In genomic region chr13:21673592-21674270, GRCh38 we compare ENCODE assay signal across 8 cellular contexts. TPM values are rescaled to one million over a fixed set of nuclear protein-coding genes. Genes with fewer than 3 reads are reported as not detected.
DNase-seq lines count a peak whose midpoint lies in the region; ATAC-seq, FAIRE-seq and TF ChIP-seq lines count a peak whose summit lies in the region.

No MANE protein-coding gene starts in this region.

- POLR2A ChIA-PET in AG04450 (lab: Yijun Ruan, JAX) (no interaction called here), RWPE1 (lab: Yijun Ruan, JAX; ENCODE audit: low non-redundant PET) (no interaction called here)

- TF ChIP-seq POLR2A in GM12892 (IDR thresholded peaks at IDR 0.05; ENCODE audit: low read depth, low read length) = no peak

- DNase-seq in AG04450 (ENCODE audit: low read depth, low spot score) (no peak), GM12892 (ENCODE audit: insufficient read length) (peak; percentile 65), RWPE1 (ENCODE audit: low spot score) (peak; percentile 45), astrocyte of the spinal cord (ENCODE audit: low read depth, low spot score) (no peak), iPS-NIHi11 (ENCODE audit: low spot score) (peak; percentile 84), NCI-H2107 (lab: John Stamatoyannopoulos, UW) (no peak)

- CTCF ChIA-PET in AG04450 (lab: Charles Lee) = interaction anchor here (0.6 to 1.2 kb wide), 3 partner anchors 21 to 48 kb away, joined by 3 to 5 read pairs (median 4); no protein-coding TSS in a partner anchor
- CTCF ChIA-PET in RWPE1 (lab: Yijun Ruan, JAX) = interaction anchor here (0.6 kb wide), 2 partner anchors 97 to 453 kb away, joined by 3 read pairs; no protein-coding TSS in a partner anchor

- H3K9ac ChIP-seq in skeletal muscle tissue (ENCODE audit: low read depth in 1 of 3, low read length in 3 of 3) = peak overlapping the region; percentile 43 to 68 (median 67)

- peak; percentile 76 for FAIRE-seq in GM12892 (lab: Jason Lieb, UNC)

- peak; percentile 42 for ATAC-seq in HG03064 (IDR thresholded peaks at IDR 0.05; ENCODE audit: low read depth, unreplicated experiment)

- no peaks in the 10 kb centered on the region for H3K36me3 ChIP-seq in skeletal muscle tissue (ENCODE audit: control insufficient read depth in 3 of 3, insufficient read depth in 3 of 3, low read length in 3 of 3)

- peaks cover 30 to 41% (median 41%) of the 10 kb centered on the region in 3 donors for H3K4me1 ChIP-seq in skeletal muscle tissue (ENCODE audit: control insufficient read depth in 3 of 3, insufficient read depth in 3 of 3, low read length in 3 of 3)

- H3K9me3 ChIP-seq in AG04450 (ENCODE audit: control insufficient read depth, insufficient read depth, low read length) (no peaks in the 10 kb centered on the region; the same call in 1 of the 2 replicates), skeletal muscle tissue (ENCODE audit: control insufficient read depth in 3 of 3, low read length in 3 of 3) (no peaks in the 10 kb centered on the region)

- no peak overlapping the region for H3K27ac ChIP-seq in AG04450 (ENCODE audit: low read depth, low read length)
- no peak overlapping the region for H3K27ac ChIP-seq in RWPE1
- H3K27ac ChIP-seq in skeletal muscle tissue (ENCODE audit: low read depth, low read length) = no peak overlapping the region

- TF ChIP-seq CTCF in AG04450 (IDR thresholded peaks at IDR 0.05; ENCODE audit: low read depth, low read length) (no peak), RWPE1 (conservative IDR thresholded peaks at IDR 0.05; ENCODE audit: low read depth) (no peak), astrocyte of the spinal cord (IDR thresholded peaks at IDR 0.05; ENCODE audit: low read depth, low read length) (no peak)

- H3K4me3 ChIP-seq in AG04450 (ENCODE audit: low read depth, low read length) = peak overlapping the region; percentile 59
- H3K4me3 ChIP-seq in astrocyte of the spinal cord (ENCODE audit: low read depth, low read length) = peak overlapping the region; percentile 39
- H3K4me3 ChIP-seq in skeletal muscle tissue (ENCODE audit: low read length in 3 of 3) = peak overlapping the region; percentile 69 to 78 (median 70)

- in situ Hi-C loops in astrocyte of the spinal cord (cut with HindIII; ENCODE audit: low sequenced_read_pairs) = no loop called here

- H3K27me3 ChIP-seq in AG04450 (ENCODE audit: control insufficient read depth, insufficient read depth, low read length) (peaks cover 58% of the 10 kb centered on the region), skeletal muscle tissue (ENCODE audit: control insufficient read depth in 3 of 3, insufficient read depth in 3 of 3, low read length in 3 of 3) (peaks cover 27 to 54% (median 51%) of the 10 kb centered on the region in 3 donors)

RNA-seq across cellular contexts. Expression of gene FGF9, which starts 2.9 kb away (rescaled TPM):
- 0.12 and 0.26 TPM in 2 replicates for polyA plus RNA-seq in AG04450 (2011; rRNA removed)
- 0.23 and 0.48 TPM in 2 replicates for polyA minus RNA-seq in AG04450 (2011; rRNA and poly(A)+ RNA removed)
- not detected for polyA plus RNA-seq in GM12892 (2012; ENCODE audit: missing spikeins)
- total RNA-seq in skeletal muscle tissue = 3.7 TPM

Comparison
In these comparisons a context has a peak if more than half of its experiments do, and no peak if none do; other contexts are left out.
1. DNase-seq: peak in GM12892 (single experiment), RWPE1 (single experiment) and iPS-NIHi11 (single experiment); none in AG04450 (single experiment), astrocyte of the spinal cord (single experiment) and NCI-H2107 (single experiment).
2. Peak in every context shown above with its lines, with median percentiles within 50 percentile points of each other: H3K4me3 ChIP-seq.